ENCODE assay signal across 1 cellular context in the genomic region with DNA sequence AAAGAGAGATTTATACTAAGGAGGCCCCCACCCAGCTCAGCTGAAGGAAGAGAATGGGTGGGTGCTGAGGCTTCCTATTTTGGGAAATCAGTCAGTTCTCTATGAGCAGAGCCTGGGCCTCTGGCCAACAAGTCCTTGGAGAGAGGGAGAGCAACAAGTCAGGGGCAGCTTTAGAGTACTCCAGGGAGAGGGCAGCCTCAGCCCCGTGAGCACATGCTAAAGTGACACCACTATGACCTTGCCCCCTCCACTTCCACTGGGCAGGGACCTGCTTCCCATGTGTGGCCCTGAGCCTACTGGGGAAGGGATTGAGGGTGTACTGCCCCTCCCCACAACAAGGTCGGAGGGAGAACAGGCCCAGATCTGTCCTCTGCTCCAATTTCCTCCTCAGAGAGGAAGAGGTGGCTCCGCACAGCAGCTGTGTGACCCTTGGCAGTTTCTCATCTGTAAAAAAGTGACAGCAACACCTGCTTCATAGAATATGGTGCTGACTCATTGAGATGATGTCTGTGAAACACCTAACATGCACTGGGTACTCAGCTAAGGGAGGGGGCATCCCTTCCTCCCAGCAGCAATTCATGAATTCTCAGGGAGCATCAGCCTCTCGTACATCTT.
A peak's percentile ranks its signal among the peaks of the same experiment; 100 is the strongest.
TF ChIP-seq lines count a peak whose summit lies in the region.

No MANE protein-coding gene starts in this region.

TF ChIP-seq in GM12878, 131 proteins besides CTCF, POLR2A, EP300 and RAD21 (continued from another document):
- TF ChIP-seq, protein P1, sequence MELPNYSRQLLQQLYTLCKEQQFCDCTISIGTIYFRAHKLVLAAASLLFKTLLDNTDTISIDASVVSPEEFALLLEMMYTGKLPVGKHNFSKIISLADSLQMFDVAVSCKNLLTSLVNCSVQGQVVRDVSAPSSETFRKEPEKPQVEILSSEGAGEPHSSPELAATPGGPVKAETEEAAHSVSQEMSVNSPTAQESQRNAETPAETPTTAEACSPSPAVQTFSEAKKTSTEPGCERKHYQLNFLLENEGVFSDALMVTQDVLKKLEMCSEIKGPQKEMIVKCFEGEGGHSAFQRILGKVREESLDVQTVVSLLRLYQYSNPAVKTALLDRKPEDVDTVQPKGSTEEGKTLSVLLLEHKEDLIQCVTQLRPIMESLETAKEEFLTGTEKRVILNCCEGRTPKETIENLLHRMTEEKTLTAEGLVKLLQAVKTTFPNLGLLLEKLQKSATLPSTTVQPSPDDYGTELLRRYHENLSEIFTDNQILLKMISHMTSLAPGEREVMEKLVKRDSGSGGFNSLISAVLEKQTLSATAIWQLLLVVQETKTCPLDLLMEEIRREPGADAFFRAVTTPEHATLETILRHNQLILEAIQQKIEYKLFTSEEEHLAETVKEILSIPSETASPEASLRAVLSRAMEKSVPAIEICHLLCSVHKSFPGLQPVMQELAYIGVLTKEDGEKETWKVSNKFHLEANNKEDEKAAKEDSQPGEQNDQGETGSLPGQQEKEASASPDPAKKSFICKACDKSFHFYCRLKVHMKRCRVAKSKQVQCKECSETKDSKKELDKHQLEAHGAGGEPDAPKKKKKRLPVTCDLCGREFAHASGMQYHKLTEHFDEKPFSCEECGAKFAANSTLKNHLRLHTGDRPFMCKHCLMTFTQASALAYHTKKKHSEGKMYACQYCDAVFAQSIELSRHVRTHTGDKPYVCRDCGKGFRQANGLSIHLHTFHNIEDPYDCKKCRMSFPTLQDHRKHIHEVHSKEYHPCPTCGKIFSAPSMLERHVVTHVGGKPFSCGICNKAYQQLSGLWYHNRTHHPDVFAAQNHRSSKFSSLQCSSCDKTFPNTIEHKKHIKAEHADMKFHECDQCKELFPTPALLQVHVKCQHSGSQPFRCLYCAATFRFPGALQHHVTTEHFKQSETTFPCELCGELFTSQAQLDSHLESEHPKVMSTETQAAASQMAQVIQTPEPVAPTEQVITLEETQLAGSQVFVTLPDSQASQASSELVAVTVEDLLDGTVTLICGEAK (IDR thresholded peaks at IDR 0.05; ENCODE audit: borderline replicate concordance), result no peak
- TF ChIP-seq NR2C1 (IDR thresholded peaks at IDR 0.05), result no peak
- no peak for TF ChIP-seq RAD51 (IDR thresholded peaks at IDR 0.05)
- TF ChIP-seq MTA2 (IDR thresholded peaks at IDR 0.05; ENCODE audit: low read depth), result peak; percentile 18; the same call in 1 of the 2 replicates
- TF ChIP-seq NFYA (IDR thresholded peaks at IDR 0.05; ENCODE audit: borderline replicate concordance, low read depth, low read length), result no peak
- TF ChIP-seq, protein P2, sequence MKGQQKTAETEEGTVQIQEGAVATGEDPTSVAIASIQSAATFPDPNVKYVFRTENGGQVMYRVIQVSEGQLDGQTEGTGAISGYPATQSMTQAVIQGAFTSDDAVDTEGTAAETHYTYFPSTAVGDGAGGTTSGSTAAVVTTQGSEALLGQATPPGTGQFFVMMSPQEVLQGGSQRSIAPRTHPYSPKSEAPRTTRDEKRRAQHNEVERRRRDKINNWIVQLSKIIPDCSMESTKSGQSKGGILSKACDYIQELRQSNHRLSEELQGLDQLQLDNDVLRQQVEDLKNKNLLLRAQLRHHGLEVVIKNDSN (IDR thresholded peaks at IDR 0.05; ENCODE audit: borderline replicate concordance, extremely low read length, insufficient read depth, low read depth, low read length), result no peak
- 0 out of 2 replicates have a peak, but pooled peaks have one; percentile 37 for TF ChIP-seq GATAD2B (conservative IDR thresholded peaks at IDR 0.05; ENCODE audit: low read depth)
- no peak for TF ChIP-seq BCL11A (IDR thresholded peaks at IDR 0.05; ENCODE audit: low read depth, low read length)
- TF ChIP-seq ATF7 (IDR thresholded peaks at IDR 0.05; ENCODE audit: low read depth), result peak; percentile 48; the same call in 1 of the 2 replicates
- TF ChIP-seq EGR1 (IDR thresholded peaks at IDR 0.05; ENCODE audit: borderline replicate concordance in 1 of 2, low read depth in 2 of 2, low read length in 2 of 2), result no peak
